ENCODE assay signal across 12 cellular contexts in genomic region chr1:87044424-87044823, GRCh38.
DNase-seq lines count a peak whose midpoint lies in the region; ATAC-seq and TF ChIP-seq lines count a peak whose summit lies in the region.
"Had no signal": no experiment of that assay in that cellular context is flagged by ENCODE, and none has a peak within 500 bp of the region (broad histone marks: within the 10 kb centered on the region; RNA-seq: fewer than 3 reads in every experiment).

No MANE protein-coding gene starts in this region.

- no peaks in the 10 kb centered on the region for H3K27me3 ChIP-seq in naive thymus-derived CD4-positive, alpha-beta T cell (ENCODE audit: control insufficient read depth in 2 of 2, insufficient read depth in 2 of 2, low read length in 2 of 2)
- H3K27me3 ChIP-seq in dorsolateral prefrontal cortex: no peaks in the 10 kb centered on the region
- no peaks in the 10 kb centered on the region for H3K27me3 ChIP-seq in H7 (ENCODE audit: control insufficient read depth, insufficient read depth, low read length)
- no peaks in the 10 kb centered on the region for H3K27me3 ChIP-seq in lower lobe of right lung (ENCODE audit: low read depth)
- H3K27me3 ChIP-seq: uterus had no signal

- H3K27ac ChIP-seq in naive thymus-derived CD4-positive, alpha-beta T cell (ENCODE audit: low read depth, low read length): peak overlapping the region; percentile 50
- H3K27ac ChIP-seq in dorsolateral prefrontal cortex (no peak overlapping the region), lower lobe of right lung (no peak overlapping the region)
- H3K27ac ChIP-seq: uterus had no signal

- peak overlapping the region; percentile 82 for H3K27ac Mint-ChIP-seq in activated CD8-positive, alpha-beta T cell treated with anti-CD3 and anti-CD28 coated beads for 36 hours
- H3K27ac Mint-ChIP-seq in activated CD8-positive, alpha-beta T cell treated with anti-CD3 and anti-CD28 coated beads, Interleukin-2, amount 10 ng/mL, durations not matched to agents 7 days and 5 days: no peak overlapping the region
- H3K27ac Mint-ChIP-seq in naive thymus-derived CD4-positive, alpha-beta T cell: peak overlapping the region in 8 of 9 donors; percentile 33 to 100 (median 94)

- no peaks in the 10 kb centered on the region for H3K27me3 Mint-ChIP-seq in activated CD8-positive, alpha-beta T cell treated with anti-CD3 and anti-CD28 coated beads for 36 hours
- H3K27me3 Mint-ChIP-seq in activated CD8-positive, alpha-beta T cell treated with anti-CD3 and anti-CD28 coated beads, Interleukin-2, amount 10 ng/mL, durations not matched to agents 7 days and 5 days (ENCODE audit: low read depth): no peaks in the 10 kb centered on the region
- H3K27me3 Mint-ChIP-seq in naive thymus-derived CD4-positive, alpha-beta T cell: no peaks in the 10 kb centered on the region

- peaks cover 7% of the 10 kb centered on the region for H3K9me3 Mint-ChIP-seq in activated CD8-positive, alpha-beta T cell treated with anti-CD3 and anti-CD28 coated beads for 36 hours
- peaks cover 11% of the 10 kb centered on the region for H3K9me3 Mint-ChIP-seq in activated CD8-positive, alpha-beta T cell treated with anti-CD3 and anti-CD28 coated beads, Interleukin-2, amount 10 ng/mL, durations not matched to agents 7 days and 5 days (ENCODE audit: insufficient read depth)
- H3K9me3 Mint-ChIP-seq in naive thymus-derived CD4-positive, alpha-beta T cell: peaks cover 0 to 17% (median 7%) of the 10 kb centered on the region in 11 donors

- POLR2A ChIA-PET in activated CD8-positive, alpha-beta T cell treated with anti-CD3 and anti-CD28 coated beads for 36 hours (lab: Charles Lee): interaction anchor here (0.6 to 2.8 kb wide), 2 partner anchors 130 to 352 kb away, joined by 3 to 25 read pairs; partner anchors contain the start of genes HS2ST1 and SELENOF
- POLR2A ChIA-PET in activated CD8-positive, alpha-beta T cell treated with anti-CD3 and anti-CD28 coated beads, Interleukin-2, amount 10 ng/mL, durations not matched to agents 7 days and 5 days (lab: Charles Lee): interaction anchor here (1.0 to 1.5 kb wide), 3 partner anchors 37 to 339 kb away, joined by 3 to 6 read pairs (median 3); partner anchors contain the start of genes HS2ST1 and SELENOF
- POLR2A ChIA-PET in naive thymus-derived CD4-positive, alpha-beta T cell (lab: Charles Lee): no interaction called here

- intact Hi-C loops in activated CD8-positive, alpha-beta T cell treated with anti-CD3 and anti-CD28 coated beads for 36 hours (cut with micrococcal nuclease): loop anchor here (10.0 kb wide), 1 partner anchor 130 kb away; the partner anchor contains the start of genes HS2ST1 and SELENOF
- intact Hi-C loops in naive thymus-derived CD4-positive, alpha-beta T cell (cut with micrococcal nuclease): loop anchor here (1.0 to 10.0 kb wide), 8 partner anchors 38 to 1770 kb away; partner anchors contain the start of genes HS2ST1 (in 2 of the 2), SELENOF (in 2 of the 2), SH3GLB1 (in 2 of the 2) and BCL10 (in 1 of the 2)
- intact Hi-C loops in dorsolateral prefrontal cortex (cut with DNase I) (no loop called here), lower lobe of right lung (cut with DNase I) (no loop called here)

- TF ChIP-seq CTCF in activated CD8-positive, alpha-beta T cell treated with anti-CD3 and anti-CD28 coated beads for 36 hours (IDR thresholded peaks at IDR 0.05): no peak
- no peak for TF ChIP-seq CTCF in dorsolateral prefrontal cortex (IDR thresholded peaks at IDR 0.05 in 54 of 56, conservative IDR thresholded peaks at IDR 0.05 in 2 of 56; ENCODE audit: low read depth in 1 of 56, partially characterized antibody in 56 of 56)
- TF ChIP-seq CTCF in lower lobe of right lung (IDR thresholded peaks at IDR 0.05): no peak

- CTCF ChIA-PET in activated CD8-positive, alpha-beta T cell treated with anti-CD3 and anti-CD28 coated beads for 36 hours (lab: Charles Lee): interaction anchor here (1.2 to 1.6 kb wide), 2 partner anchors 39 to 340 kb away, joined by 5 to 6 read pairs; partner anchors contain the start of gene SH3GLB1
- CTCF ChIA-PET in activated CD8-positive, alpha-beta T cell treated with anti-CD3 and anti-CD28 coated beads, Interleukin-2, amount 10 ng/mL, durations not matched to agents 7 days and 5 days (lab: Charles Lee): interaction anchor here (1.1 to 2.3 kb wide), 5 partner anchors 38 to 340 kb away, joined by 3 to 8 read pairs (median 3); partner anchors contain the start of gene SH3GLB1
- CTCF ChIA-PET in naive thymus-derived CD4-positive, alpha-beta T cell (lab: Charles Lee): interaction anchor here (1.8 kb wide), 1 partner anchor 340 kb away, joined by 4 read pairs; no protein-coding TSS in a partner anchor

- no peak overlapping the region for H3K4me3 ChIP-seq in naive thymus-derived CD4-positive, alpha-beta T cell (ENCODE audit: low read length)
- no peak overlapping the region for H3K4me3 ChIP-seq in dorsolateral prefrontal cortex
- no peak overlapping the region for H3K4me3 ChIP-seq in H7 (ENCODE audit: insufficient read depth, low read depth, low read length)
- no peak overlapping the region for H3K4me3 ChIP-seq in lower lobe of right lung
- H3K4me3 ChIP-seq: uterus had no signal

- H3K4me1 ChIP-seq in naive thymus-derived CD4-positive, alpha-beta T cell (ENCODE audit: control insufficient read depth in 2 of 2, insufficient read depth in 2 of 2, low read length in 2 of 2): peaks cover 10 to 21% of the 10 kb centered on the region in 2 donors
- no peaks in the 10 kb centered on the region for H3K4me1 ChIP-seq in lower lobe of right lung
- H3K4me1 ChIP-seq: uterus had no signal

- no peak for DNase-seq in activated CD8-positive, alpha-beta T cell treated with anti-CD3 and anti-CD28 coated beads for 36 hours
- DNase-seq in activated CD8-positive, alpha-beta T cell treated with anti-CD3 and anti-CD28 coated beads, Interleukin-2, amount 10 ng/mL, durations not matched to agents 7 days and 5 days: no peak
- DNase-seq in naive thymus-derived CD4-positive, alpha-beta T cell: no peak
- DNase-seq in dorsolateral prefrontal cortex: no peak
- no peak for DNase-seq in H7
- no peak for DNase-seq in lower lobe of right lung
- DNase-seq: NCI-H1417, NCI-H774, uterus had no signal

- H3K9me3 ChIP-seq in naive thymus-derived CD4-positive, alpha-beta T cell (ENCODE audit: control insufficient read depth in 2 of 3, low read length in 3 of 3): no peaks in the 10 kb centered on the region
- peaks cover 7% of the 10 kb centered on the region for H3K9me3 ChIP-seq in lower lobe of right lung
- H3K9me3 ChIP-seq: uterus had no signal

- no peak overlapping the region for H3K4me3 Mint-ChIP-seq in activated CD8-positive, alpha-beta T cell treated with anti-CD3 and anti-CD28 coated beads for 36 hours
- no peak overlapping the region for H3K4me3 Mint-ChIP-seq in activated CD8-positive, alpha-beta T cell treated with anti-CD3 and anti-CD28 coated beads, Interleukin-2, amount 10 ng/mL, durations not matched to agents 7 days and 5 days
- peak overlapping the region in 6 of 10 donors; percentile 31 to 87 (median 68) for H3K4me3 Mint-ChIP-seq in naive thymus-derived CD4-positive, alpha-beta T cell

- H3K36me3 Mint-ChIP-seq in activated CD8-positive, alpha-beta T cell treated with anti-CD3 and anti-CD28 coated beads for 36 hours (ENCODE audit: low read depth): peaks cover 11% of the 10 kb centered on the region
- H3K36me3 Mint-ChIP-seq in activated CD8-positive, alpha-beta T cell treated with anti-CD3 and anti-CD28 coated beads, Interleukin-2, amount 10 ng/mL, durations not matched to agents 7 days and 5 days (ENCODE audit: low read depth): peaks cover 14% of the 10 kb centered on the region
- peaks cover 0 to 24% (median 12%) of the 10 kb centered on the region in 5 donors for H3K36me3 Mint-ChIP-seq in naive thymus-derived CD4-positive, alpha-beta T cell

- H3K4me1 Mint-ChIP-seq in activated CD8-positive, alpha-beta T cell treated with anti-CD3 and anti-CD28 coated beads for 36 hours (ENCODE audit: low read depth): peaks cover 45% of the 10 kb centered on the region
- peaks cover 29% of the 10 kb centered on the region for H3K4me1 Mint-ChIP-seq in activated CD8-positive, alpha-beta T cell treated with anti-CD3 and anti-CD28 coated beads, Interleukin-2, amount 10 ng/mL, durations not matched to agents 7 days and 5 days (ENCODE audit: low read depth)
- H3K4me1 Mint-ChIP-seq in naive thymus-derived CD4-positive, alpha-beta T cell: peaks cover 19 to 64% (median 52%) of the 10 kb centered on the region in 7 donors

- ATAC-seq in activated CD8-positive, alpha-beta T cell treated with anti-CD3 and anti-CD28 coated beads for 36 hours: peak; percentile 6
- no peak for ATAC-seq in activated CD8-positive, alpha-beta T cell treated with anti-CD3 and anti-CD28 coated beads, Interleukin-2, amount 10 ng/mL, durations not matched to agents 7 days and 5 days
- ATAC-seq in GM21717 (IDR thresholded peaks at IDR 0.05; ENCODE audit: unreplicated experiment) (peak; percentile 41), HG03439 (IDR thresholded peaks at IDR 0.05; ENCODE audit: unreplicated experiment) (peak; percentile 53), lower lobe of right lung (no peak)
- ATAC-seq in naive thymus-derived CD4-positive, alpha-beta T cell: peak; percentile 8
- ATAC-seq: esophagus mucosa had no signal

- H3K36me3 ChIP-seq in naive thymus-derived CD4-positive, alpha-beta T cell (ENCODE audit: control insufficient read depth in 2 of 3, insufficient read depth in 3 of 3, low read length in 3 of 3): no peaks in the 10 kb centered on the region
- H3K36me3 ChIP-seq in H7 (replicated peaks; ENCODE audit: control insufficient read depth, insufficient read depth, low read length): no peaks in the 10 kb centered on the region
- no peaks in the 10 kb centered on the region for H3K36me3 ChIP-seq in lower lobe of right lung
- H3K36me3 ChIP-seq: uterus had no signal

Comparison
In these comparisons a context has a peak if more than half of its experiments do, and no peak if none do; other contexts are left out.
1. ATAC-seq: peak in activated CD8-positive, alpha-beta T cell treated with anti-CD3 and anti-CD28 coated beads for 36 hours (single experiment), GM21717 (single experiment), HG03439 (single experiment) and naive thymus-derived CD4-positive, alpha-beta T cell (single experiment); none in activated CD8-positive, alpha-beta T cell treated with anti-CD3 and anti-CD28 coated beads, Interleukin-2, amount 10 ng/mL, durations not matched to agents 7 days and 5 days (single experiment) and lower lobe of right lung (0 of 2).
2. H3K4me3 Mint-ChIP-seq: peak in naive thymus-derived CD4-positive, alpha-beta T cell (6 of 10); none in activated CD8-positive, alpha-beta T cell treated with anti-CD3 and anti-CD28 coated beads for 36 hours (single experiment) and activated CD8-positive, alpha-beta T cell treated with anti-CD3 and anti-CD28 coated beads, Interleukin-2, amount 10 ng/mL, durations not matched to agents 7 days and 5 days (single experiment).
3. intact Hi-C loops: an anchor here in activated CD8-positive, alpha-beta T cell treated with anti-CD3 and anti-CD28 coated beads for 36 hours (10.0 kb wide) and naive thymus-derived CD4-positive, alpha-beta T cell (1.0 to 10.0 kb wide); none called in dorsolateral prefrontal cortex and lower lobe of right lung.